In genomic region chr1:46224966-46225365, GRCh38 we compare ENCODE assay signal across 1 cellular context.
TF ChIP-seq lines count a peak whose summit lies in the region.

No MANE protein-coding gene starts in this region.

TF ChIP-seq in HepG2, 621 proteins besides CTCF, POLR2A, EP300 and RAD21:
- TF ChIP-seq GTF3A (CRISPR knock-in tag; conservative IDR thresholded peaks at IDR 0.05), result no peak
- TF ChIP-seq IKZF1 (IDR thresholded peaks at IDR 0.05), result no peak
- TF ChIP-seq ATM (IDR thresholded peaks at IDR 0.05; ENCODE audit: borderline replicate concordance), result no peak
